In genomic region chr17:7845359-7846062, GRCh38 we compare ENCODE assay signal across 9 cellular contexts. TPM values are rescaled to one million over a fixed set of nuclear protein-coding genes. Genes with fewer than 3 reads are reported as not detected.
DNase-seq lines count a peak whose midpoint lies in the region; ATAC-seq and TF ChIP-seq lines count a peak whose summit lies in the region.
"Had no signal": no experiment of that assay in that cellular context is flagged by ENCODE, and none has a peak within 500 bp of the region (broad histone marks: within the 10 kb centered on the region; RNA-seq: fewer than 3 reads in every experiment).

No MANE protein-coding gene starts in this region.

- no peak overlapping the region for H3K18ac ChIP-seq in mesenchymal stem cell (ENCODE audit: low read depth in 1 of 2, low read length in 2 of 2)

- no peak overlapping the region for H3K4me3 ChIP-seq in cardiac muscle cell
- peak overlapping the region; percentile 78 for H3K4me3 ChIP-seq in brain microvascular endothelial cell (ENCODE audit: low read depth, low read length)
- peak overlapping the region; percentile 49 to 94 for H3K4me3 ChIP-seq in mesenchymal stem cell (ENCODE audit: insufficient read depth in 1 of 2, low read depth in 1 of 2, low read length in 2 of 2)
- H3K4me3 ChIP-seq in urinary bladder (ENCODE audit: low read depth, low read length), result peak overlapping the region; percentile 56

- H4K8ac ChIP-seq in mesenchymal stem cell (ENCODE audit: low read length), result peak overlapping the region; percentile 61

- no peak overlapping the region for H4K91ac ChIP-seq in mesenchymal stem cell (ENCODE audit: low read length)

- H3K9me3 ChIP-seq in cardiac muscle cell (ENCODE audit: low read depth) (no peaks in the 10 kb centered on the region), mesenchymal stem cell (ENCODE audit: control insufficient read depth, low read length) (no peaks in the 10 kb centered on the region)

- in situ Hi-C loops in brain microvascular endothelial cell (cut with HindIII; ENCODE audit: low pct_ligation_motif_present, low sequenced_read_pairs), result no loop called here

- no peak overlapping the region for H3K4ac ChIP-seq in mesenchymal stem cell (ENCODE audit: low read depth in 1 of 2, low read length in 2 of 2)

- no peak for TF ChIP-seq CTCF in cardiac muscle cell (IDR thresholded peaks at IDR 0.05; ENCODE audit: low read depth, low read length)
- TF ChIP-seq CTCF in brain microvascular endothelial cell (IDR thresholded peaks at IDR 0.05; ENCODE audit: low read depth, low read length, missing control alignments), result no peak

- H3K27me3 ChIP-seq in cardiac muscle cell (no peaks in the 10 kb centered on the region), brain microvascular endothelial cell (replicated peaks) (no peaks in the 10 kb centered on the region), mesenchymal stem cell (ENCODE audit: control insufficient read depth in 1 of 2, insufficient read depth in 1 of 2, low read length in 2 of 2) (no peaks in the 10 kb centered on the region)

- no peak overlapping the region for H2BK5ac ChIP-seq in mesenchymal stem cell (ENCODE audit: low read depth, low read length, poor library complexity, severe bottlenecking)

- H2BK12ac ChIP-seq in mesenchymal stem cell (ENCODE audit: low read length in 2 of 2), result no peak overlapping the region

- H2AK5ac ChIP-seq in mesenchymal stem cell (ENCODE audit: low read length, severe bottlenecking), result no peak overlapping the region

- H2BK120ac ChIP-seq in mesenchymal stem cell (ENCODE audit: low read depth, low read length), result no peak overlapping the region

- ATAC-seq in Right ventricle myocardium superior (ENCODE audit: poor library complexity) (no peak), GM18498 (IDR thresholded peaks at IDR 0.05; ENCODE audit: unreplicated experiment) (no peak)

- peak overlapping the region; percentile 98 for H3K9ac ChIP-seq in mesenchymal stem cell (ENCODE audit: low read length)

- H3K79me1 ChIP-seq in mesenchymal stem cell (replicated peaks; ENCODE audit: low read length, poor library complexity, severe bottlenecking), result peaks cover 29% of the 10 kb centered on the region

- H2AFZ ChIP-seq in mesenchymal stem cell (ENCODE audit: low read depth, low read length), result no peak overlapping the region

- peaks cover 45% of the 10 kb centered on the region for H3K36me3 ChIP-seq in cardiac muscle cell
- peaks cover 27% of the 10 kb centered on the region for H3K36me3 ChIP-seq in brain microvascular endothelial cell (replicated peaks)
- H3K36me3 ChIP-seq in mesenchymal stem cell (ENCODE audit: control insufficient read depth in 1 of 2, insufficient read depth in 2 of 2, low read depth in 1 of 2, low read length in 2 of 2), result peaks cover 38 to 55% of the 10 kb centered on the region in 2 experiments
- H3K36me3 ChIP-seq in urinary bladder (ENCODE audit: insufficient read depth), result no peaks in the 10 kb centered on the region

- intact Hi-C loops in Right ventricle myocardium superior (cut with DNase I), result loop anchor here (10.0 kb wide), 1 partner anchor 831 kb away; the partner anchor contains the start of gene RNASEK

- DNase-seq in cardiac muscle cell (ENCODE audit: low read depth in 1 of 2, low spot score in 1 of 2) (no peak), Right ventricle myocardium superior (no peak), brain microvascular endothelial cell (no peak), mesenchymal stem cell (no peak), DMS79 treated with DMSO at 0.1 percent for 48 hours (lab: John Stamatoyannopoulos, UW) (no peak), Ammon's horn (ENCODE audit: low spot score) (no peak)

- no peak overlapping the region for H3K14ac ChIP-seq in mesenchymal stem cell (ENCODE audit: low read length in 2 of 2)

- H3K4me2 ChIP-seq in mesenchymal stem cell (ENCODE audit: low read length, poor library complexity, severe bottlenecking), result peak overlapping the region; percentile 91

- H3K4me1 ChIP-seq in cardiac muscle cell (ENCODE audit: low read depth) (peaks cover 14% of the 10 kb centered on the region), mesenchymal stem cell (ENCODE audit: control insufficient read depth, insufficient read depth, low read depth, low read length) (peaks cover 18% of the 10 kb centered on the region), urinary bladder (ENCODE audit: insufficient read depth) (no peaks in the 10 kb centered on the region)

- no peak overlapping the region for H3K23ac ChIP-seq in mesenchymal stem cell (ENCODE audit: low read length in 2 of 2)

- whole genome bisulfite sequencing in mesenchymal stem cell, result 94% methylated on average over 14 of the region's 15 CpGs
- 76% methylated on average over 15 of the region's 15 CpGs for WGBS in urinary bladder

- H3K27ac ChIP-seq in cardiac muscle cell, result peak overlapping the region; percentile 74
- H3K27ac ChIP-seq in brain microvascular endothelial cell, result peak overlapping the region; percentile 99
- peak overlapping the region; percentile 82 for H3K27ac ChIP-seq in mesenchymal stem cell (ENCODE audit: low read length, poor library complexity, severe bottlenecking)
- peak overlapping the region; percentile 34 for H3K27ac ChIP-seq in urinary bladder (ENCODE audit: low read depth)

- H2BK15ac ChIP-seq in mesenchymal stem cell (ENCODE audit: low read depth, poor library complexity, severe bottlenecking), result peak overlapping the region; percentile 33

RNA-seq across cellular contexts. Expression of gene TMEM88, which starts 9.4 kb away (rescaled TPM):
- total RNA-seq in cardiac muscle cell (27.4 and 51.2 TPM in 2 replicates), Right ventricle myocardium superior (32.4 TPM), urinary bladder (8.1 TPM)
- polyA plus RNA-seq in cardiac muscle cell (31.3 and 66.1 TPM in 2 replicates), urinary bladder (37.0 TPM)
- polyA plus RNA-seq in mesenchymal stem cell (2013, experiment 1 of 2), result 79.2 TPM
- 76.9 TPM for polyA plus RNA-seq in mesenchymal stem cell (2013, experiment 2 of 2)
- total RNA-seq: G401 had no signal

RNA-seq across cellular contexts. Expression of gene KDM6B, which starts 11.5 kb away (rescaled TPM):
- total RNA-seq in cardiac muscle cell (11.1 and 20.8 TPM in 2 replicates), Right ventricle myocardium superior (27.9 TPM), urinary bladder (7.9 TPM)
- polyA plus RNA-seq in cardiac muscle cell (9.0 and 9.7 TPM in 2 replicates), urinary bladder (17.3 TPM)
- 16.2 TPM for polyA plus RNA-seq in mesenchymal stem cell (2013, experiment 1 of 2)
- 16.4 TPM for polyA plus RNA-seq in mesenchymal stem cell (2013, experiment 2 of 2)

RNA-seq across cellular contexts. Expression of gene NAA38, which starts 11.8 kb away (rescaled TPM):
- total RNA-seq in cardiac muscle cell (107 and 130 TPM in 2 replicates), Right ventricle myocardium superior (101 TPM), urinary bladder (44.4 TPM)
- polyA plus RNA-seq in cardiac muscle cell (158 and 168 TPM in 2 replicates), urinary bladder (110 TPM)
- polyA plus RNA-seq in mesenchymal stem cell (2013, experiment 1 of 2), result 98.1 TPM
- 95.0 TPM for polyA plus RNA-seq in mesenchymal stem cell (2013, experiment 2 of 2)

RNA-seq across cellular contexts. Expression of gene CYB5D1, which starts 12.3 kb away (rescaled TPM):
- total RNA-seq in cardiac muscle cell, result 14.0 and 14.3 TPM in 2 replicates
- 10.7 and 13.7 TPM in 2 replicates for polyA plus RNA-seq in cardiac muscle cell
- 24.2 TPM for total RNA-seq in Right ventricle myocardium superior
- 7.9 TPM for polyA plus RNA-seq in mesenchymal stem cell (2013, experiment 1 of 2)
- polyA plus RNA-seq in mesenchymal stem cell (2013, experiment 2 of 2), result 8.0 TPM
- 6.9 TPM for total RNA-seq in urinary bladder
- 12.5 TPM for polyA plus RNA-seq in urinary bladder

RNA-seq across cellular contexts. Expression of gene CHD3, which starts 43.1 kb away (rescaled TPM):
- 40.2 and 64.7 TPM in 2 replicates for total RNA-seq in cardiac muscle cell
- polyA plus RNA-seq in cardiac muscle cell, result 15.9 and 19.7 TPM in 2 replicates
- total RNA-seq in Right ventricle myocardium superior, result 13.7 TPM
- polyA plus RNA-seq in mesenchymal stem cell (2013, experiment 1 of 2), result 56.3 TPM
- 50.2 TPM for polyA plus RNA-seq in mesenchymal stem cell (2013, experiment 2 of 2)
- 84.8 TPM for total RNA-seq in urinary bladder
- 109 TPM for polyA plus RNA-seq in urinary bladder

Comparison
In these comparisons a context has a peak if more than half of its experiments do, and no peak if none do; other contexts are left out.
1. H3K27ac ChIP-seq: peak in every context shown above with its lines; median percentile 99 in brain microvascular endothelial cell; 82 in mesenchymal stem cell; 74 in cardiac muscle cell; 34 in urinary bladder.